ENCODE assay signal across 14 cellular contexts in the genomic region with DNA sequence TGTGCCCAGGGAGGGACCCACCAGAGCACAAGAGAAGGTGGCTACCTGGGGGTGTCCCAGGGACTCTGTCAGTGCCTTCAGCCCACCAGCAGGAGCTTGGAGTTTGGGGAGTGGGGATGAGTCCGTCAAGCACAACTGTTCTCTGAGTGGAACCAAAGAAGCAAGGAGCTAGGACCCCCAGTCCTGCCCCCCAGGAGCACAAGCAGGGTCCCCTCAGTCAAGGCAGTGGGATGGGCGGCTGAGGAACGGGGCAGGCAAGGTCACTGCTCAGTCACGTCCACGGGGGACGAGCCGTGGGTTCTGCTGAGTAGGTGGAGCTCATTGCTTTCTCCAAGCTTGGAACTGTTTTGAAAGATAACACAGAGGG. TPM values are rescaled to one million over a fixed set of nuclear protein-coding genes. Genes with fewer than 3 reads are reported as not detected.
DNase-seq lines count a peak whose midpoint lies in the region; ATAC-seq and TF ChIP-seq lines count a peak whose summit lies in the region.
"Had no signal": no experiment of that assay in that cellular context is flagged by ENCODE, and none has a peak within 500 bp of the region (broad histone marks: within the 10 kb centered on the region; RNA-seq: fewer than 3 reads in every experiment).

No MANE protein-coding gene starts in this region.

- no peaks in the 10 kb centered on the region for H3K79me2 ChIP-seq in PC-3 (ENCODE audit: low read length)

- no peak overlapping the region for H3K27ac Mint-ChIP-seq in Calu3 (ENCODE audit: unreplicated experiment)

- H4K20me1 ChIP-seq in PC-3 (ENCODE audit: low read length): no peaks in the 10 kb centered on the region

- H3K27me3 Mint-ChIP-seq in Calu3 (ENCODE audit: unreplicated experiment): peaks cover 7% of the 10 kb centered on the region

- no peak overlapping the region for H2AFZ ChIP-seq in PC-3 (ENCODE audit: low read length)

- H3K27ac ChIP-seq in PC-3 (ENCODE audit: low read length): no peak overlapping the region
- no peak overlapping the region for H3K27ac ChIP-seq in coronary artery
- H3K27ac ChIP-seq: adrenal gland, C4-2B had no signal

- H3K4me1 ChIP-seq in PC-3 (ENCODE audit: insufficient read depth, low read length): no peaks in the 10 kb centered on the region
- H3K4me1 ChIP-seq: adrenal gland had no signal

- no peak for DNase-seq in Calu3
- no peak for DNase-seq in PC-3
- peak; percentile 60 for DNase-seq in coronary artery (ENCODE audit: low spot score)
- peak; percentile 32 for DNase-seq in posterior vena cava (ENCODE audit: low spot score)
- DNase-seq in DMS153 treated with DMSO at 0.1 percent for 48 hours (lab: John Stamatoyannopoulos, UW; ENCODE audit: unreplicated experiment): no peak
- no peak for DNase-seq in NCI-H146 treated with DMSO at 0.1 percent for 48 hours (lab: John Stamatoyannopoulos, UW; ENCODE audit: unreplicated experiment)
- DNase-seq: foreskin fibroblast; NCI-H1092; stimulated activated CD4-positive, alpha-beta T cell treated with anti-CD3 and anti-CD28 coated beads, Interleukin-4, amount 100 ng/mL, for 1 hour had no signal

- H3K4me3 ChIP-seq in PC-3 (ENCODE audit: low read length) (no peak overlapping the region), coronary artery (no peak overlapping the region)
- H3K4me3 ChIP-seq: adrenal gland had no signal

- H3K4me2 ChIP-seq in PC-3 (ENCODE audit: low read length): no peak overlapping the region

- H3K36me3 Mint-ChIP-seq in Calu3 (ENCODE audit: insufficient read depth, unreplicated experiment): peaks cover 12% of the 10 kb centered on the region

- TF ChIP-seq CTCF in Calu3 (IDR thresholded peaks at IDR 0.05; ENCODE audit: unreplicated experiment) (no peak), PC-3 (conservative IDR thresholded peaks at IDR 0.05; ENCODE audit: low read depth, low read length) (no peak), coronary artery (IDR thresholded peaks at IDR 0.05) (no peak)

- no peaks in the 10 kb centered on the region for H3K36me3 ChIP-seq in PC-3 (ENCODE audit: low read depth, low read length)

- BruUV-seq in Calu3 (replicated peaks; lab: Mats Ljungman, UMichigan) (TSS peak; percentile 83), PC-3 (replicated peaks; lab: Mats Ljungman, UMichigan) (TSS peak; percentile 81)

- no peaks in the 10 kb centered on the region for H3K27me3 ChIP-seq in PC-3 (ENCODE audit: low read length)
- H3K27me3 ChIP-seq: adrenal gland had no signal

- H3K9me3 ChIP-seq in PC-3 (ENCODE audit: low read length): no peaks in the 10 kb centered on the region
- H3K9me3 ChIP-seq: adrenal gland had no signal

- H3K4me3 Mint-ChIP-seq in Calu3 (ENCODE audit: low read depth, unreplicated experiment): no peak overlapping the region

- no peaks in the 10 kb centered on the region for H3K4me1 Mint-ChIP-seq in Calu3 (ENCODE audit: low read depth, unreplicated experiment)

- H3K9me3 Mint-ChIP-seq in Calu3 (ENCODE audit: low read depth, unreplicated experiment): no peaks in the 10 kb centered on the region

- ATAC-seq in PC-3: no peak
- no peak for ATAC-seq in HG02571 (IDR thresholded peaks at IDR 0.05; ENCODE audit: unreplicated experiment)
- no peak for ATAC-seq in GM21528 (IDR thresholded peaks at IDR 0.05; ENCODE audit: low FRiP score, unreplicated experiment)

- no peaks in the 10 kb centered on the region for H3F3A ChIP-seq in PC-3 (ENCODE audit: low read length, unreplicated experiment)

- CTCF ChIA-PET in Calu3 (lab: Charles Lee): no interaction called here
- CTCF ChIA-PET in PC-3 (lab: Charles Lee): no interaction called here

- no peak overlapping the region for H3K9ac ChIP-seq in PC-3 (ENCODE audit: low read length)

- POLR2A ChIA-PET in PC-3 (lab: Charles Lee; ENCODE audit: unreplicated experiment): no interaction called here

- no peaks in the 10 kb centered on the region for H3K9me2 ChIP-seq in PC-3 (replicated peaks; ENCODE audit: low read length)

- intact Hi-C loops in Calu3 (cut with micrococcal nuclease; ENCODE audit: unreplicated experiment): no loop called here
- intact Hi-C loops in PC-3 (cut with micrococcal nuclease): no loop called here
- intact Hi-C loops in posterior vena cava (cut with DNase I): no loop called here

RNA-seq across cellular contexts. Expression of a gene that starts 13.8 kb away (rescaled TPM):
- total RNA-seq in Calu3 (2022): 55.0 and 57.1 TPM in 2 replicates
- total RNA-seq in PC-3 (2014; rRNA removed): 111 and 113 TPM in 2 replicates
- total RNA-seq in posterior vena cava: 10 to 100 TPM; 54.7 to 64.9 TPM

RNA-seq across cellular contexts. Expression of a gene that starts 46.5 kb away (rescaled TPM):
- total RNA-seq in Calu3 (2022) (not detected in 2 replicates), PC-3 (2014; rRNA removed) (0.07 and 0.81 TPM in 2 replicates), posterior vena cava (under 1 TPM; 0.14 to 0.19 TPM)
- total RNA-seq: pulmonary artery endothelial cell had no signal

Comparison
In these comparisons a context has a peak if more than half of its experiments do, and no peak if none do; other contexts are left out.
1. DNase-seq: peak in coronary artery (single experiment) and posterior vena cava (single experiment); none in Calu3 (single experiment), PC-3 (single experiment), DMS153 treated with DMSO at 0.1 percent for 48 hours (single experiment) and NCI-H146 treated with DMSO at 0.1 percent for 48 hours (single experiment).